ENCODE assay signal across 16 cellular contexts in genomic region chr15:71334434-71334833, GRCh38.
DNase-seq lines count a peak whose midpoint lies in the region; ATAC-seq and TF ChIP-seq lines count a peak whose summit lies in the region.
"Had no signal": no experiment of that assay in that cellular context is flagged by ENCODE, and none has a peak within 500 bp of the region (broad histone marks: within the 10 kb centered on the region; RNA-seq: fewer than 3 reads in every experiment).

No MANE protein-coding gene starts in this region.

- CTCF ChIA-PET in IMR-90 (lab: Yijun Ruan, JAX) (interaction anchor here (0.8 to 1.9 kb wide), 3 partner anchors 11 to 106 kb away, joined by 3 to 5 read pairs (median 4); no protein-coding TSS in a partner anchor), WTC11 (lab: Charles Lee) (interaction anchor here (0.6 to 0.8 kb wide), 2 partner anchors 106 to 152 kb away, joined by 3 to 4 read pairs; no protein-coding TSS in a partner anchor)

- no peak overlapping the region for H3K4me2 ChIP-seq in IMR-90 (ENCODE audit: low read depth, low read length)

- H3K18ac ChIP-seq in IMR-90 (ENCODE audit: low read depth, low read length) = peak overlapping the region; percentile 95

- H4K20me1 ChIP-seq in IMR-90 (ENCODE audit: insufficient read depth, low read length) = no peaks in the 10 kb centered on the region

- H3K4me1 ChIP-seq in IMR-90 (ENCODE audit: control insufficient read depth, insufficient read depth, low read length) (peaks cover 60% of the 10 kb centered on the region), tibial artery (peaks cover 0 to 76% (median 41%) of the 10 kb centered on the region in 4 donors)

- TF ChIP-seq CTCF in IMR-90 (conservative IDR thresholded peaks at IDR 0.05; ENCODE audit: low read depth, low read length) (no peak), WTC11 (IDR thresholded peaks at IDR 0.05) (no peak), nephron (IDR thresholded peaks at IDR 0.05; ENCODE audit: unreplicated experiment in 3 of 3) (no peak), tibial artery (IDR thresholded peaks at IDR 0.05) (no peak), omental fat pad (IDR thresholded peaks at IDR 0.05) (no peak)

- no TSS peak for BruUV-seq in IMR-90 (replicated peaks; lab: Mats Ljungman, UMichigan)

- peak overlapping the region; percentile 93 for H3K14ac ChIP-seq in IMR-90 (replicated peaks; ENCODE audit: low read depth, low read length)

- H4K8ac ChIP-seq in IMR-90 (ENCODE audit: low read depth in 2 of 2, low read length in 2 of 2) = peak overlapping the region; percentile 88 to 96

- H2BK5ac ChIP-seq in IMR-90 (ENCODE audit: low read depth, low read length, poor library complexity, severe bottlenecking) = peak overlapping the region; percentile 100

- H3K27ac ChIP-seq in IMR-90 (ENCODE audit: insufficient read depth, low read length) (peak overlapping the region; percentile 98), tibial artery (peak overlapping the region; percentile 37 to 83)
- H3K27ac ChIP-seq: HL-60 had no signal

- H3K27me3 ChIP-seq in IMR-90 (ENCODE audit: control insufficient read depth, insufficient read depth, low read length) (no peaks in the 10 kb centered on the region), tibial artery (no peaks in the 10 kb centered on the region)

- peak overlapping the region; percentile 24 for H3K9ac ChIP-seq in IMR-90 (ENCODE audit: low read depth, low read length)

- H3K36me3 ChIP-seq in IMR-90 (ENCODE audit: control insufficient read depth, insufficient read depth, low read length) = peaks cover 17% of the 10 kb centered on the region
- no peaks in the 10 kb centered on the region for H3K36me3 ChIP-seq in tibial artery

- no peak overlapping the region for H3K4me3 ChIP-seq in IMR-90 (ENCODE audit: insufficient read depth, low read depth, low read length)
- H3K4me3 ChIP-seq in tibial artery = no peak overlapping the region

- H3K79me1 ChIP-seq in IMR-90 (ENCODE audit: low read depth in 1 of 2, low read length in 2 of 2) = peaks cover 23 to 59% of the 10 kb centered on the region in 2 experiments

- H3K27me3 Mint-ChIP-seq in WTC11 (ENCODE audit: low read depth) (no peaks in the 10 kb centered on the region), nephron (ENCODE audit: low read depth) (peaks cover 3% of the 10 kb centered on the region)

- H3K9me3 Mint-ChIP-seq in WTC11 = no peaks in the 10 kb centered on the region
- H3K9me3 Mint-ChIP-seq in nephron = no peaks in the 10 kb centered on the region
- H3K9me3 Mint-ChIP-seq: CD14-positive monocyte had no signal

- intact Hi-C loops in IMR-90 (cut with micrococcal nuclease) (loop anchor here (5.0 kb wide), 1 partner anchor 217 kb away; the partner anchor contains the start of gene THSD4), tibial artery (cut with DNase I; ENCODE audit: low total_unique reads) (loop anchor here (10.0 kb wide), 1 partner anchor 60 kb away; no protein-coding TSS in a partner anchor)

- H2AFZ ChIP-seq in IMR-90 (replicated peaks; ENCODE audit: low read length, poor library complexity) = peak overlapping the region; percentile 2

- peak overlapping the region; percentile 97 for H3K4ac ChIP-seq in IMR-90 (ENCODE audit: low read depth, low read length)

- peak overlapping the region; percentile 94 for H3K56ac ChIP-seq in IMR-90 (ENCODE audit: extremely low read depth, insufficient read depth, low read length)

- H3K27ac Mint-ChIP-seq in WTC11 (no peak overlapping the region), nephron (peak overlapping the region; percentile 85)
- H3K27ac Mint-ChIP-seq: CD14-positive monocyte had no signal

- dilution Hi-C loops in IMR-90 (cut with HindIII; ENCODE audit: low sequenced_read_pairs, unreplicated experiment) = no loop called here

- peak overlapping the region; percentile 98 for H2AK5ac ChIP-seq in IMR-90 (ENCODE audit: low read depth, low read length)

- no CpG with 5 or more reads among the region's 2 CpGs for WGBS in IMR-90 (ENCODE audit: extremely low coverage in 2 of 2, insufficient read length in 1 of 2), 2 experiments

- TF ChIP-seq RAD21 in IMR-90 (IDR thresholded peaks at IDR 0.05; ENCODE audit: low read length) = no peak

- H3K9me1 ChIP-seq in IMR-90 (ENCODE audit: insufficient read depth, low read length) = peaks cover 51% of the 10 kb centered on the region

- in situ Hi-C loops in IMR-90 (cut with MboI; ENCODE audit: low sequenced_read_pairs) = no loop called here

- TF ChIP-seq POLR2A in IMR-90 (IDR thresholded peaks at IDR 0.05; ENCODE audit: low read depth, low read length) = no peak

- peak overlapping the region; percentile 97 for H4K91ac ChIP-seq in IMR-90 (ENCODE audit: insufficient read depth, low read depth, low read length)

- H3K4me3 Mint-ChIP-seq in WTC11 = no peak overlapping the region
- no peak overlapping the region for H3K4me3 Mint-ChIP-seq in nephron
- H3K4me3 Mint-ChIP-seq: CD14-positive monocyte had no signal

- peak overlapping the region; percentile 94 for H4K5ac ChIP-seq in IMR-90 (ENCODE audit: low read depth, low read length)

- H3K36me3 Mint-ChIP-seq in WTC11 (no peaks in the 10 kb centered on the region), nephron (ENCODE audit: low read depth) (no peaks in the 10 kb centered on the region)
- H3K36me3 Mint-ChIP-seq: CD14-positive monocyte had no signal

- peak overlapping the region; percentile 88 for H3K23ac ChIP-seq in IMR-90 (ENCODE audit: low read depth, low read length)

- peak overlapping the region; percentile 99 for H2BK15ac ChIP-seq in IMR-90 (ENCODE audit: low read depth, low read length)

- H3K9me3 ChIP-seq in IMR-90 (ENCODE audit: control insufficient read depth, insufficient read depth, low read length) = no peaks in the 10 kb centered on the region
- H3K9me3 ChIP-seq in tibial artery = no peaks in the 10 kb centered on the region

- ATAC-seq in IMR-90 (ENCODE audit: low read depth) = no peak
- ATAC-seq in WTC11 = no peak
- ATAC-seq in omental fat pad (ENCODE audit: low FRiP score) = no peak
- ATAC-seq in HG03139 (IDR thresholded peaks at IDR 0.05; ENCODE audit: unreplicated experiment) = no peak

- DNase-seq in IMR-90 (no peak), WTC11 (ENCODE audit: low spot score) (no peak), tibial artery (peak; percentile 27 to 84), NCI-H2107 treated with DMSO at 0.1 percent for 48 hours (lab: John Stamatoyannopoulos, UW; ENCODE audit: unreplicated experiment) (no peak), activated gamma-delta T cell treated with Interleukin-2 at 50 U/mL for 16 hours (no peak), omental fat pad (ENCODE audit: low spot score) (no peak)
- DNase-seq: AML-193, COR-L47, DMS153, NCI-H187 treated with DMSO at 0.1 percent for 48 hours, NCI-H526 treated with DMSO at 0.1 percent for 48 hours, SIG-M5 had no signal

- peak overlapping the region; percentile 100 for H2BK120ac ChIP-seq in IMR-90 (ENCODE audit: low read depth, low read length)

- H3K4me1 Mint-ChIP-seq in WTC11 (peaks cover 57% of the 10 kb centered on the region), nephron (peaks cover 78% of the 10 kb centered on the region)
- H3K4me1 Mint-ChIP-seq: CD14-positive monocyte had no signal

- POLR2A ChIA-PET in IMR-90 (lab: Charles Lee; ENCODE audit: unreplicated experiment) = interaction anchor here (0.8 kb wide), 1 partner anchor 104 kb away, joined by 3 read pairs; no protein-coding TSS in a partner anchor
- POLR2A ChIA-PET in WTC11 (lab: Charles Lee) = no interaction called here

- peak overlapping the region; percentile 13 for H2AK9ac ChIP-seq in IMR-90 (replicated peaks; ENCODE audit: low read depth, low read length, poor library complexity)

- peak overlapping the region; percentile 99 for H2BK20ac ChIP-seq in IMR-90 (ENCODE audit: low read depth, low read length)

TF ChIP-seq in IMR-90, 13 proteins besides CTCF, POLR2A, EP300 and RAD21 (continues in another document):
- TF ChIP-seq CHD1 (IDR thresholded peaks at IDR 0.05; ENCODE audit: low read depth, low read length) (no peak), ELK1 (IDR thresholded peaks at IDR 0.05; ENCODE audit: borderline replicate concordance, low read depth, low read length) (no peak), USF2 (IDR thresholded peaks at IDR 0.05; ENCODE audit: low read depth, low read length) (no peak)

TF ChIP-seq in WTC11, 78 proteins besides CTCF, POLR2A, EP300 and RAD21:
- TF ChIP-seq ZNF281 (CRISPR knock-in tag; IDR thresholded peaks at IDR 0.05) (no peak), ZNF317 (CRISPR knock-in tag; IDR thresholded peaks at IDR 0.05; ENCODE audit: borderline replicate concordance, low read depth) (0 out of 2 replicates have a peak, but pooled peaks have one; percentile 16)

Comparison
In these comparisons a context has a peak if more than half of its experiments do, and no peak if none do; other contexts are left out.
1. DNase-seq: peak in tibial artery (2 of 2); none in IMR-90 (single experiment), WTC11 (single experiment), NCI-H2107 treated with DMSO at 0.1 percent for 48 hours (single experiment), activated gamma-delta T cell treated with Interleukin-2 at 50 U/mL for 16 hours (single experiment) and omental fat pad (single experiment).